ENCODE assay signal across 8 cellular contexts in the genomic region with DNA sequence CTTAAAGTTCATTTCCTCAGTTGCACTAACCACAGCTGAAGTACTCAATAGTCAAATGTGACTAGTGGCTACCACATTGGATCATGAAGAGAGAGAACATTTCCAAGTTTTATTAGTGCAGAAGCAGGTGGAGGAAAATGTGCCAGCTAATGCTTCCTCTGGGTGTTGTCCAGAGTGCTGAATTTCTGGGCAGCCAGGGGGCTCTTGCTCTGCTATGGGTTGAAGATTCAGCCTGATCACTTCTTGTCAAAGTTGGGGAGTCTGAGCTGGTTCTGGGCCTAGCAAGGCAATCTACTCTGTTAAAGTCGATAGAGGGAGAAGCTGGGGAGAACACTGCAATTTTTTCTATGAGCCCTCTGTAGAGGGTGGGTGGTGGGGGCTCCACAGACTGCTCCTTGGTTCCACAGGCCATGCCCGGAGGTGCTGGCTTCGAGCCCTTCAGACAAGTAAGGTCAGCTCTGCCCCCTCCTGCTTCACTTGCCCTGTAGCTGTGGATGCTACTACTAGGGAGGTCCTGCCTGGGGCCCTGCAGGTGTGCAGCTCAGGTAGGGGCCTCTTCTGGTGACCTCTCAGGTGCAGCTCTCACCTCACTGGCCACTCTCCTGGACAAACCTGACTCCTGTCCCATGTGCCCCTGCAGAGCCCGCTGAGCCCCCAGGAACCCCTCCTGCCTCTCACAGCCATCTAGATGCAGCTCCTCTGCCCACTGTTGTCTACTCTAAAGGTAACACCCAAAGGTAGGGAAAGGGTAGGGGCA. TPM values are rescaled to one million over a fixed set of nuclear protein-coding genes. Genes with fewer than 3 reads are reported as not detected.
DNase-seq lines count a peak whose midpoint lies in the region; ATAC-seq and TF ChIP-seq lines count a peak whose summit lies in the region.
"Had no signal": no experiment of that assay in that cellular context is flagged by ENCODE, and none has a peak within 500 bp of the region (broad histone marks: within the 10 kb centered on the region; RNA-seq: fewer than 3 reads in every experiment).

No MANE protein-coding gene starts in this region.

- no peaks in the 10 kb centered on the region for H3K9me3 ChIP-seq in psoas muscle
- H3K9me3 ChIP-seq: BLaER1 treated with 17β-estradiol and CSF1 and Interleukin-3, amounts not matched to agents 10 nM and 100 nM had no signal

- no peaks in the 10 kb centered on the region for H3K27me3 Mint-ChIP-seq in activated CD4-positive, alpha-beta T cell treated with anti-CD3 and anti-CD28 coated beads, Interleukin-2, amount 10 ng/mL, durations not matched to agents 7 days and 5 days
- H3K27me3 Mint-ChIP-seq: effector memory CD8-positive, alpha-beta T cell had no signal

- H3K4me1 ChIP-seq in psoas muscle: no peaks in the 10 kb centered on the region

- no peaks in the 10 kb centered on the region for H3K9me3 Mint-ChIP-seq in activated CD4-positive, alpha-beta T cell treated with anti-CD3 and anti-CD28 coated beads, Interleukin-2, amount 10 ng/mL, durations not matched to agents 7 days and 5 days
- H3K9me3 Mint-ChIP-seq: effector memory CD8-positive, alpha-beta T cell; neural crest cell had no signal

- intact Hi-C loops in psoas muscle (cut with DNase I): loop anchor here (5.0 to 10.0 kb wide), 2 partner anchors 86 to 93 kb away; a partner anchor contains a TSS

- POLR2A ChIA-PET in activated CD4-positive, alpha-beta T cell treated with anti-CD3 and anti-CD28 coated beads, Interleukin-2, amount 10 ng/mL, durations not matched to agents 7 days and 5 days (lab: Charles Lee): no interaction called here

- H3K27me3 ChIP-seq in psoas muscle (ENCODE audit: insufficient read depth in 3 of 3, low read length in 2 of 3): peaks cover 0 to 3% (median 0%) of the 10 kb centered on the region in 3 donors
- H3K27me3 ChIP-seq: BLaER1 treated with 17β-estradiol and CSF1 and Interleukin-3, amounts not matched to agents 10 nM and 100 nM had no signal

- H3K4me3 Mint-ChIP-seq in activated CD4-positive, alpha-beta T cell treated with anti-CD3 and anti-CD28 coated beads, Interleukin-2, amount 10 ng/mL, durations not matched to agents 7 days and 5 days: no peak overlapping the region
- H3K4me3 Mint-ChIP-seq: effector memory CD8-positive, alpha-beta T cell had no signal

- no peaks in the 10 kb centered on the region for H3K4me1 Mint-ChIP-seq in activated CD4-positive, alpha-beta T cell treated with anti-CD3 and anti-CD28 coated beads, Interleukin-2, amount 10 ng/mL, durations not matched to agents 7 days and 5 days
- H3K4me1 Mint-ChIP-seq: neural crest cell had no signal

- peak in 3 of 4 donors; percentile 8 to 40 (median 9) for ATAC-seq in psoas muscle
- no peak for ATAC-seq in HG03439 (IDR thresholded peaks at IDR 0.05; ENCODE audit: unreplicated experiment)
- ATAC-seq: effector memory CD8-positive, alpha-beta T cell had no signal

- no peak overlapping the region for H3K4me3 ChIP-seq in psoas muscle
- H3K4me3 ChIP-seq: BLaER1 treated with 17β-estradiol and CSF1 and Interleukin-3, amounts not matched to agents 10 nM and 100 nM had no signal

- no peak for TF ChIP-seq CTCF in psoas muscle (IDR thresholded peaks at IDR 0.05)

- CTCF ChIA-PET in activated CD4-positive, alpha-beta T cell treated with anti-CD3 and anti-CD28 coated beads, Interleukin-2, amount 10 ng/mL, durations not matched to agents 7 days and 5 days (lab: Charles Lee): interaction anchor here (0.6 to 1.2 kb wide), 3 partner anchors 13 to 49 kb away, joined by 3 read pairs; no protein-coding TSS in a partner anchor

- DNase-seq in activated CD4-positive, alpha-beta T cell treated with anti-CD3 and anti-CD28 coated beads, Interleukin-2, amount 10 ng/mL, durations not matched to agents 7 days and 5 days: peak; percentile 26
- DNase-seq in activated CD4-positive, alpha-beta T cell treated with anti-CD3 and anti-CD28 coated beads, Interleukin-2, amount 50 U/mL, for 1 hour: no peak
- no peak for DNase-seq in psoas muscle
- DNase-seq: activated CD4-positive, alpha-beta T cell treated with anti-CD3 and anti-CD28 coated beads for 1 hour; effector memory CD8-positive, alpha-beta T cell had no signal

- no peak overlapping the region for H3K27ac ChIP-seq in psoas muscle
- H3K27ac ChIP-seq: BLaER1 treated with 17β-estradiol and CSF1 and Interleukin-3, amounts not matched to agents 10 nM and 100 nM had no signal

- WGBS in psoas muscle, 3 donors: 66 to 71% (median 69%) methylated on average over 4 of the region's 4 CpGs

- peaks cover 22% of the 10 kb centered on the region for H3K36me3 Mint-ChIP-seq in activated CD4-positive, alpha-beta T cell treated with anti-CD3 and anti-CD28 coated beads, Interleukin-2, amount 10 ng/mL, durations not matched to agents 7 days and 5 days (ENCODE audit: low read depth)

- no peak overlapping the region for H3K27ac Mint-ChIP-seq in activated CD4-positive, alpha-beta T cell treated with anti-CD3 and anti-CD28 coated beads, Interleukin-2, amount 10 ng/mL, durations not matched to agents 7 days and 5 days
- H3K27ac Mint-ChIP-seq: effector memory CD8-positive, alpha-beta T cell had no signal

- H3K36me3 ChIP-seq in psoas muscle (ENCODE audit: insufficient read depth in 1 of 2, low read depth in 1 of 2): peaks cover 14 to 37% of the 10 kb centered on the region in 2 donors

RNA-seq across cellular contexts. Expression of a gene that starts 8.2 kb away (rescaled TPM):
- 10 to 100 TPM; 43.2 to 45.7 TPM for total RNA-seq in activated CD4-positive, alpha-beta T cell treated with anti-CD3 and anti-CD28 coated beads, Interleukin-2, amount 10 ng/mL, durations not matched to agents 7 days and 5 days
- total RNA-seq in psoas muscle: 10 to 100 TPM; 15.8 to 36.7 (median 28.8) TPM
- polyA plus RNA-seq in psoas muscle: 10 to 100 TPM; 37.5 to 93.7 (median 38.3) TPM

RNA-seq across cellular contexts. Expression of a gene that starts 8.9 kb away (rescaled TPM):
- 1 to 10 TPM; 4.2 to 4.7 TPM for total RNA-seq in activated CD4-positive, alpha-beta T cell treated with anti-CD3 and anti-CD28 coated beads, Interleukin-2, amount 10 ng/mL, durations not matched to agents 7 days and 5 days
- total RNA-seq in psoas muscle: 1 to 10 TPM; 1.8 to 8.2 (median 6.2) TPM
- 10 to 100 TPM in 2 of 3 donors, 1 to 10 TPM in 1; 9.0 to 25.5 (median 10.1) TPM for polyA plus RNA-seq in psoas muscle

RNA-seq across cellular contexts. Expression of a gene that starts 11.2 kb away (rescaled TPM):
- total RNA-seq in activated CD4-positive, alpha-beta T cell treated with anti-CD3 and anti-CD28 coated beads, Interleukin-2, amount 10 ng/mL, durations not matched to agents 7 days and 5 days: not detected
- total RNA-seq in psoas muscle: under 1 TPM in 1 of 4 donors, not detected in 3; 0.26 TPM
- polyA plus RNA-seq in psoas muscle: under 1 TPM; 0.03 to 0.06 (median 0.04) TPM

RNA-seq across cellular contexts. Expression of a gene that starts 20.8 kb away (rescaled TPM):
- total RNA-seq in activated CD4-positive, alpha-beta T cell treated with anti-CD3 and anti-CD28 coated beads, Interleukin-2, amount 10 ng/mL, durations not matched to agents 7 days and 5 days: not detected
- total RNA-seq in psoas muscle: not detected
- polyA plus RNA-seq in psoas muscle: under 1 TPM in 2 of 3 donors, not detected in 1; 0.01 to 0.52 TPM

RNA-seq across cellular contexts. Expression of a gene that starts 35.3 kb away (rescaled TPM):
- total RNA-seq in activated CD4-positive, alpha-beta T cell treated with anti-CD3 and anti-CD28 coated beads, Interleukin-2, amount 10 ng/mL, durations not matched to agents 7 days and 5 days: not detected
- total RNA-seq in psoas muscle: not detected
- not detected for polyA plus RNA-seq in psoas muscle
- total RNA-seq: neural crest cell had no signal
